21 cellular contexts compared by ENCODE assay signal in the genomic region with DNA sequence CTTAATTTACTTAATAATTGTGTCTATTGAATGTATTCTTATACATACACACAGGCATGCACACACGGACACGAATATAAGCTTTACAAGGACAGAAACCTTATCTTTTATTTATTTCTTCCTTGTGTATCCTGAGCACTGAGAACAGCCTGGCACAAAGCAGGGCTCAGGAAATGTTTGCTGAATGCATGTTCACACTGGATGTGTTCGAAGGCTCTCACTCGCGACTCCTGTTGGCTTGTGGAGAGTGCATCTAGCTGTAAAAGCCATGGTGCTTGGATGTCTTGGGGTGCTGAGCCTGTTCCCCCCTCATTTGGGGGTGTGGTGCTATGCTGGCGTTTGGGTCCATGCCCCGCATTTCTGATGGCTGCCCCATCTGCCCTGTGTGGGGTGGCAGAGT.
"Had no signal": no experiment of that assay in that cellular context is flagged by ENCODE, and none has a peak within 500 bp of the region (broad histone marks: within the 10 kb centered on the region; RNA-seq: fewer than 3 reads in every experiment).

No MANE protein-coding gene starts in this region.

- H3K27ac ChIP-seq: dorsolateral prefrontal cortex, left lung, tibial nerve, vagina had no signal

- H3K36me3 ChIP-seq: left lung, tibial nerve, vagina had no signal

- ATAC-seq: activated CD8-positive, alpha-beta memory T cell treated with anti-CD3 and anti-CD28 coated beads, Interleukin-2, amount 10 ng/mL, durations not matched to agents 7 days and 5 days; left lung had no signal

- H3K4me3 ChIP-seq: dorsolateral prefrontal cortex, left lung, tibial nerve, vagina had no signal

- H3K27me3 ChIP-seq: dorsolateral prefrontal cortex, left lung, tibial nerve, vagina had no signal

- H3K9me3 ChIP-seq: left lung, tibial nerve, vagina had no signal

- DNase-seq: activated CD4-positive, alpha-beta memory T cell treated with anti-CD3 and anti-CD28 coated beads, Interleukin-2, amount 10 ng/mL, durations not matched to agents 7 days and 5 days; activated CD4-positive, alpha-beta T cell treated with anti-CD3 and anti-CD28 coated beads for 48 hours; activated CD4-positive, CD25-positive, alpha-beta regulatory T cell; activated CD8-positive, alpha-beta memory T cell treated with anti-CD3 and anti-CD28 coated beads, Interleukin-2, amount 10 ng/mL, durations not matched to agents 7 days and 5 days; activated naive CD4-positive, alpha-beta T cell treated with Interleukin-2 at 50 U/mL for 16 hours; central memory CD4-positive, alpha-beta T cell; dorsolateral prefrontal cortex; erythroblast; foreskin melanocyte; glutamatergic neuron; hypothalamus; left lung; midbrain; nephron progenitor cell; nucleus accumbens; posterior cingulate gyrus; retina; stimulated activated naive CD4-positive, alpha-beta T cell; T-helper 9 cell had no signal
